In the genomic region with DNA sequence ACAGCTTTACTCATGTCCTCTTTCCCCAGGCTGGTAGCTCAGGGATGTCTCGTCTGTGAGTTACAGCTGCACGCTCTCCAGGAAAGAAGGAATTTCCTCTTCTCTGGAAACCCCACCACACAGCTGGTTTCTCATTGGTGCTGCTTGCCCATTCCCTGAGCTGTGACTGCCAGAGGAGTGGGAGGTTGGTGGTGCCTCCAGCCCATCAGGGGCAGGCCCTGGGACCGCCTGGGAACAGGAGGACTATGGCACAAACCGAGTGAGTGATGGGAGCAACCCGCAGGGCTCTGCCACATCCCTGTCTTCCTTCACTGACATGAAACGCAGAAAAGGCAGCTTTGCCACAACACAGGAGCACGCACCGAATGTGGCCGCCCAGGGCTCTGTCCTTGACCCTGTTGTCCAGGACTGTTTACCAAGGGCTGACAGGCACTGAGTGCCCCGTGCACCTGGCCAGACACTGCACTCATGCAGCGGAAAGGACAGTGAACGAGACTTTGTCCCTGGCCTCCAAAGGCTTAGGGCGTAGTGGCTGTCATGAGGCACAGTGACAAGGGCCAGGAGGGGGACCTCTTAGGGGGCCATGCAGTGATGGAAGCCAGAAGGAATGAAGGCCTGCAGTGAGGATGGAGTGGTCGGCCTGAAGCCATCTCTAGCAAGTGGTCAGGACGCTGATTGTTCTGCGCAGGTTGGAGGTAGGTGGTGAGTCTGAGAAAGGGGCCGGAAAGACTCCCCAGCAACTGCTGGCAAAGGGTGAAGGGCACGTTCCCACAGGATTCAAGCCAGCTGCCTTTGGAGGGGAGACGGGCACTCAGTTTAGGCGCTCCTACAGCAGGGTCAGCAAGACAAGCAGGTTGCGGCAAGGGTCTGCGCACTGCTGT, we compare ENCODE assay signal across 8 cellular contexts. TPM values are rescaled to one million over a fixed set of nuclear protein-coding genes. Genes with fewer than 3 reads are reported as not detected.
A peak's percentile ranks its signal among the peaks of the same experiment; 100 is the strongest.
DNase-seq lines count a peak whose midpoint lies in the region; ATAC-seq and TF ChIP-seq lines count a peak whose summit lies in the region.

No MANE protein-coding gene starts in this region.

- H3K27ac Mint-ChIP-seq in CD4-positive, CD25-positive, alpha-beta regulatory T cell = peak overlapping the region; percentile 20 to 81 (median 46)

- H3K27me3 Mint-ChIP-seq in CD4-positive, CD25-positive, alpha-beta regulatory T cell = no peaks in the 10 kb centered on the region

- no peaks in the 10 kb centered on the region for H3K27me3 ChIP-seq in CD4-positive, CD25-positive, alpha-beta regulatory T cell (ENCODE audit: control insufficient read depth, insufficient read depth, low read length)
- H3K27me3 ChIP-seq in MG63 = no peaks in the 10 kb centered on the region
- no peaks in the 10 kb centered on the region for H3K27me3 ChIP-seq in neural cell (ENCODE audit: insufficient read depth, low read depth, low read length)

- H3K4me3 ChIP-seq in CD4-positive, CD25-positive, alpha-beta regulatory T cell (ENCODE audit: low read depth, low read length) = peak overlapping the region; percentile 81
- H3K4me3 ChIP-seq in MG63 = peak overlapping the region; percentile 93
- H3K4me3 ChIP-seq in coronary artery = peak overlapping the region; percentile 100
- H3K4me3 ChIP-seq in neural cell (ENCODE audit: low read length) = peak overlapping the region; percentile 76

- no peak for TF ChIP-seq RAD21 in neural cell (conservative IDR thresholded peaks at IDR 0.05)

- no peak overlapping the region for H2AFZ ChIP-seq in neural cell (ENCODE audit: low read depth, low read length)

- no peaks in the 10 kb centered on the region for H3K9me3 Mint-ChIP-seq in CD4-positive, CD25-positive, alpha-beta regulatory T cell

- H3K9ac ChIP-seq in neural cell (ENCODE audit: low read length) = peak overlapping the region; percentile 84

- no peaks in the 10 kb centered on the region for H3K9me3 ChIP-seq in CD4-positive, CD25-positive, alpha-beta regulatory T cell (ENCODE audit: control insufficient read depth in 2 of 2, low read length in 2 of 2)
- no peaks in the 10 kb centered on the region for H3K9me3 ChIP-seq in MG63
- no peaks in the 10 kb centered on the region for H3K9me3 ChIP-seq in neural cell (ENCODE audit: low read length)

- H3K27ac ChIP-seq in CD4-positive, CD25-positive, alpha-beta regulatory T cell (ENCODE audit: insufficient read depth, low read length, poor library complexity, severe bottlenecking) = peak overlapping the region; percentile 83
- peak overlapping the region in 1 of 2 donors; percentile 92 for H3K27ac ChIP-seq in coronary artery
- no peak overlapping the region for H3K27ac ChIP-seq in neural cell (ENCODE audit: low read length)

- H3K4me1 ChIP-seq in CD4-positive, CD25-positive, alpha-beta regulatory T cell (ENCODE audit: control insufficient read depth, insufficient read depth, low read length, poor library complexity, severe bottlenecking) = peaks cover 34% of the 10 kb centered on the region

- peak overlapping the region; percentile 92 to 100 (median 93) for H3K4me3 Mint-ChIP-seq in CD4-positive, CD25-positive, alpha-beta regulatory T cell

- ATAC-seq in CD4-positive, CD25-positive, alpha-beta regulatory T cell (ENCODE audit: low read depth in 2 of 2) = no peak
- ATAC-seq in GM19324 (IDR thresholded peaks at IDR 0.05; ENCODE audit: low FRiP score, unreplicated experiment) (no peak), GM18861 (IDR thresholded peaks at IDR 0.05; ENCODE audit: unreplicated experiment) (no peak)

- H3K36me3 Mint-ChIP-seq in CD4-positive, CD25-positive, alpha-beta regulatory T cell = peaks cover 20% of the 10 kb centered on the region

- peak overlapping the region; percentile 98 for H3K4me2 ChIP-seq in neural cell (ENCODE audit: low read length)

- no peak for DNase-seq in CD4-positive, CD25-positive, alpha-beta regulatory T cell
- DNase-seq in MG63 (no peak), coronary artery (ENCODE audit: low spot score) (no peak), GOT3 (lab: John Stamatoyannopoulos, UW) (no peak)
- no peak for DNase-seq in effector CD4-positive, alpha-beta T cell

- H4K20me1 ChIP-seq in neural cell (ENCODE audit: insufficient read depth) = no peaks in the 10 kb centered on the region

- peaks cover 36% of the 10 kb centered on the region for H3K79me2 ChIP-seq in neural cell (replicated peaks; ENCODE audit: insufficient read depth, low read length)

- no peaks in the 10 kb centered on the region for H3F3A ChIP-seq in neural cell (ENCODE audit: insufficient read depth, low read length, poor library complexity, severe bottlenecking)

- TF ChIP-seq EP300 in neural cell (conservative IDR thresholded peaks at IDR 0.05; ENCODE audit: poor library complexity, severe bottlenecking) = no peak

- H3K36me3 ChIP-seq in CD4-positive, CD25-positive, alpha-beta regulatory T cell (ENCODE audit: control insufficient read depth, insufficient read depth, low read length) = peaks cover 51% of the 10 kb centered on the region
- H3K36me3 ChIP-seq in MG63 (peaks cover 83% of the 10 kb centered on the region), neural cell (ENCODE audit: insufficient read depth, low read length) (no peaks in the 10 kb centered on the region)

- TF ChIP-seq CTCF in coronary artery (IDR thresholded peaks at IDR 0.05) (no peak), neural cell (IDR thresholded peaks at IDR 0.05; ENCODE audit: poor library complexity, severe bottlenecking) (no peak)

- no peaks in the 10 kb centered on the region for H3K9me2 ChIP-seq in neural cell (ENCODE audit: insufficient read depth, low read length)

- H3K4me1 Mint-ChIP-seq in CD4-positive, CD25-positive, alpha-beta regulatory T cell = peaks cover 0 to 64% (median 22%) of the 10 kb centered on the region in 4 donors

TF ChIP-seq in neural cell, 6 proteins besides CTCF, POLR2A, EP300 and RAD21:
- TF ChIP-seq MXI1 (conservative IDR thresholded peaks at IDR 0.05; ENCODE audit: poor library complexity, severe bottlenecking) = no peak
- no peak for TF ChIP-seq REST (IDR thresholded peaks at IDR 0.05; ENCODE audit: borderline replicate concordance)
- TF ChIP-seq EZH2 (IDR thresholded peaks at IDR 0.05; ENCODE audit: borderline replicate concordance, insufficient read depth, low read length, poor library complexity, severe bottlenecking) = no peak
- TF ChIP-seq SMC3 (conservative IDR thresholded peaks at IDR 0.05; ENCODE audit: poor library complexity) = no peak
- TF ChIP-seq POLR2AphosphoS5 (IDR thresholded peaks at IDR 0.05) = no peak
- TF ChIP-seq TAF1 (IDR thresholded peaks at IDR 0.05; ENCODE audit: low read depth) = no peak

RNA-seq across cellular contexts. Expression of gene CCNL2, which starts 1.7 kb away (rescaled TPM):
- total RNA-seq in CD4-positive, CD25-positive, alpha-beta regulatory T cell = 287 TPM
- 10 to 100 TPM; 17.6 to 24.6 (median 21.4) TPM for polyA plus RNA-seq in CD4-positive, CD25-positive, alpha-beta regulatory T cell
- total RNA-seq in MG63 (2014; rRNA removed; shearing (Covaris generic); ENCODE audit: low replicate concordance) = 45.1 and 47.9 TPM in 2 replicates
- polyA plus RNA-seq in neural cell = 696 and 734 TPM in 2 replicates
- 227 and 231 TPM in 2 replicates for polyA minus RNA-seq in neural cell

RNA-seq across cellular contexts. Expression of gene MRPL20, which starts 6.3 kb away (rescaled TPM):
- 83.4 TPM for total RNA-seq in CD4-positive, CD25-positive, alpha-beta regulatory T cell
- polyA plus RNA-seq in CD4-positive, CD25-positive, alpha-beta regulatory T cell = 100 to 1,000 TPM; 162 to 188 (median 178) TPM
- 32.0 and 55.2 TPM in 2 replicates for total RNA-seq in MG63 (2014; rRNA removed; shearing (Covaris generic); ENCODE audit: low replicate concordance)
- polyA plus RNA-seq in neural cell = 168 and 204 TPM in 2 replicates
- polyA minus RNA-seq in neural cell = 57.1 and 64.8 TPM in 2 replicates

RNA-seq across cellular contexts. Expression of gene ANKRD65, which starts 20.3 kb away (rescaled TPM):
- not detected for total RNA-seq in CD4-positive, CD25-positive, alpha-beta regulatory T cell
- polyA plus RNA-seq in CD4-positive, CD25-positive, alpha-beta regulatory T cell = under 1 TPM in 1 of 4 donors, not detected in 3; 0.14 TPM
- not detected in 2 replicates for total RNA-seq in MG63 (2014; rRNA removed; shearing (Covaris generic); ENCODE audit: low replicate concordance)
- 0.28 TPM in 1 of 2 replicates, not detected in the other for polyA plus RNA-seq in neural cell
- polyA minus RNA-seq in neural cell = not detected in 2 replicates

RNA-seq across cellular contexts. Expression of gene AURKAIP1, which starts 25.8 kb away (rescaled TPM):
- total RNA-seq in CD4-positive, CD25-positive, alpha-beta regulatory T cell = 76.0 TPM
- 100 to 1,000 TPM; 145 to 190 (median 164) TPM for polyA plus RNA-seq in CD4-positive, CD25-positive, alpha-beta regulatory T cell
- total RNA-seq in MG63 (2014; rRNA removed; shearing (Covaris generic); ENCODE audit: low replicate concordance) = 94.2 and 226 TPM in 2 replicates
- polyA plus RNA-seq in neural cell = 104 and 119 TPM in 2 replicates
- polyA minus RNA-seq in neural cell = 29.9 and 31.1 TPM in 2 replicates

RNA-seq across cellular contexts. Expression of gene VWA1, which starts 34.7 kb away (rescaled TPM):
- not detected for total RNA-seq in CD4-positive, CD25-positive, alpha-beta regulatory T cell
- polyA plus RNA-seq in CD4-positive, CD25-positive, alpha-beta regulatory T cell = not detected
- total RNA-seq in MG63 (2014; rRNA removed; shearing (Covaris generic); ENCODE audit: low replicate concordance) = 0.59 and 6.2 TPM in 2 replicates
- 0.88 and 1.4 TPM in 2 replicates for polyA plus RNA-seq in neural cell
- polyA minus RNA-seq in neural cell = 0.81 and 1.5 TPM in 2 replicates
